In genomic region chr7:79386688-79387422, GRCh38 we compare ENCODE assay signal across 2 cellular contexts.
TF ChIP-seq lines count a peak whose summit lies in the region.

No MANE protein-coding gene starts in this region.

TF ChIP-seq in GM23338, 12 proteins besides CTCF, POLR2A, EP300 and RAD21:
- TF ChIP-seq ZNF331 (CRISPR knock-in tag; IDR thresholded peaks at IDR 0.05; ENCODE audit: low read depth) (no peak), STAT1 (IDR thresholded peaks at IDR 0.05; ENCODE audit: unreplicated experiment) (no peak), ETS1 (IDR thresholded peaks at IDR 0.05) (no peak), CREB1 (CRISPR knock-in tag; IDR thresholded peaks at IDR 0.05; ENCODE audit: low read depth) (no peak), EZH2 (IDR thresholded peaks at IDR 0.05; ENCODE audit: low read depth, unreplicated experiment) (no peak), ZNF114 (CRISPR knock-in tag; IDR thresholded peaks at IDR 0.05) (no peak), NANOG (IDR thresholded peaks at IDR 0.05; ENCODE audit: borderline replicate concordance) (no peak), EZH2phosphoT487 (IDR thresholded peaks at IDR 0.05; ENCODE audit: unreplicated experiment) (no peak), JUNB (IDR thresholded peaks at IDR 0.05; ENCODE audit: unreplicated experiment) (no peak), POLR2AphosphoS5 (IDR thresholded peaks at IDR 0.05; ENCODE audit: low read depth) (no peak), ZNF462 (CRISPR knock-in tag; IDR thresholded peaks at IDR 0.05) (no peak)

TF ChIP-seq in H1, 55 proteins besides CTCF, POLR2A, EP300 and RAD21:
- no peak for TF ChIP-seq POLR2AphosphoS5 (IDR thresholded peaks at IDR 0.05; ENCODE audit: low read depth, low read length)
- no peak for TF ChIP-seq HDAC2 (IDR thresholded peaks at IDR 0.05; ENCODE audit: borderline replicate concordance in 1 of 2, low read depth in 2 of 2, low read length in 2 of 2)
- no peak for TF ChIP-seq SAP30 (IDR thresholded peaks at IDR 0.05; ENCODE audit: insufficient read depth, insufficient replicate concordance, low read length)
- TF ChIP-seq SRF (IDR thresholded peaks at IDR 0.05; ENCODE audit: low read depth, low read length): no peak
- TF ChIP-seq SUZ12 (IDR thresholded peaks at IDR 0.05; ENCODE audit: low read length): no peak
